ENCODE assay signal across 8 cellular contexts in genomic region chr4:83231620-83232056, GRCh38. TPM values are rescaled to one million over a fixed set of nuclear protein-coding genes. Genes with fewer than 3 reads are reported as not detected.
DNase-seq lines count a peak whose midpoint lies in the region; ATAC-seq and TF ChIP-seq lines count a peak whose summit lies in the region.

No MANE protein-coding gene starts in this region.

- H3K27ac ChIP-seq in KMS-11 (peak overlapping the region; percentile 12; the same call in 1 of the 2 replicates), right atrium auricular region (no peak overlapping the region)

- no peak for TF ChIP-seq CTCF in GM12864 (IDR thresholded peaks at IDR 0.05; ENCODE audit: low read depth, low read length, missing control alignments)
- TF ChIP-seq CTCF in KMS-11 (conservative IDR thresholded peaks at IDR 0.05; ENCODE audit: low read depth, low read length), result no peak
- no peak for TF ChIP-seq CTCF in epithelial cell of esophagus (IDR thresholded peaks at IDR 0.05; ENCODE audit: insufficient read depth, low read depth, low read length, missing control alignments)
- TF ChIP-seq CTCF in right atrium auricular region (IDR thresholded peaks at IDR 0.05), result no peak

- no peaks in the 10 kb centered on the region for H4K20me1 ChIP-seq in KMS-11 (ENCODE audit: insufficient read depth)

- no peaks in the 10 kb centered on the region for H3K79me2 ChIP-seq in KMS-11 (ENCODE audit: insufficient read depth, low read depth)

- no peaks in the 10 kb centered on the region for H3K36me3 ChIP-seq in KMS-11 (ENCODE audit: insufficient read depth)
- H3K36me3 ChIP-seq in right atrium auricular region, result no peaks in the 10 kb centered on the region

- H3K4me1 ChIP-seq in KMS-11 (ENCODE audit: low read depth, poor library complexity, severe bottlenecking) (peaks cover 48% of the 10 kb centered on the region), right atrium auricular region (no peaks in the 10 kb centered on the region)

- H3K9ac ChIP-seq in KMS-11, result no peak overlapping the region

- peak; percentile 67 for ATAC-seq in GM21576 (IDR thresholded peaks at IDR 0.05; ENCODE audit: unreplicated experiment)

- H2AFZ ChIP-seq in KMS-11 (ENCODE audit: low read depth), result no peak overlapping the region

- H3K27me3 ChIP-seq in KMS-11 (ENCODE audit: insufficient read depth, low read depth) (no peaks in the 10 kb centered on the region; the same call in 1 of the 2 replicates), right atrium auricular region (no peaks in the 10 kb centered on the region)

- H3K4me3 ChIP-seq in GM12864 (ENCODE audit: low read depth, low read length) (no peak overlapping the region), KMS-11 (IDR thresholded peaks at IDR 0.05; ENCODE audit: insufficient read depth, low read depth, low read length) (no peak overlapping the region), epithelial cell of esophagus (ENCODE audit: low read length) (no peak overlapping the region), right atrium auricular region (no peak overlapping the region)

- H3K4me2 ChIP-seq in KMS-11, result peak overlapping the region; percentile 59

- H3K9me3 ChIP-seq in right atrium auricular region, result no peaks in the 10 kb centered on the region

- DNase-seq in GM12864 (ENCODE audit: low read depth) (peak; percentile 62), epithelial cell of esophagus (ENCODE audit: low read depth) (peak; percentile 67), NCI-H82 treated with DMSO at 0.1 percent for 48 hours (lab: John Stamatoyannopoulos, UW; ENCODE audit: unreplicated experiment) (no peak), right atrium auricular region (ENCODE audit: low spot score) (no peak), NCI-H748 (lab: John Stamatoyannopoulos, UW; ENCODE audit: unreplicated experiment) (no peak), NCI-H1105 treated with DMSO at 0.1 percent for 48 hours (lab: John Stamatoyannopoulos, UW) (no peak)

RNA-seq across cellular contexts. Expression of gene COQ2, which starts 53.0 kb away (rescaled TPM):
- 10 to 100 TPM; 12.0 to 15.1 TPM for total RNA-seq in right atrium auricular region

Comparison
In these comparisons a context has a peak if more than half of its experiments do, and no peak if none do; other contexts are left out.
1. DNase-seq: peak in GM12864 (single experiment) and epithelial cell of esophagus (single experiment); none in NCI-H82 treated with DMSO at 0.1 percent for 48 hours (single experiment), right atrium auricular region (single experiment), NCI-H748 (single experiment) and NCI-H1105 treated with DMSO at 0.1 percent for 48 hours (single experiment).